30 cellular contexts compared by ENCODE assay signal in the genomic region with DNA sequence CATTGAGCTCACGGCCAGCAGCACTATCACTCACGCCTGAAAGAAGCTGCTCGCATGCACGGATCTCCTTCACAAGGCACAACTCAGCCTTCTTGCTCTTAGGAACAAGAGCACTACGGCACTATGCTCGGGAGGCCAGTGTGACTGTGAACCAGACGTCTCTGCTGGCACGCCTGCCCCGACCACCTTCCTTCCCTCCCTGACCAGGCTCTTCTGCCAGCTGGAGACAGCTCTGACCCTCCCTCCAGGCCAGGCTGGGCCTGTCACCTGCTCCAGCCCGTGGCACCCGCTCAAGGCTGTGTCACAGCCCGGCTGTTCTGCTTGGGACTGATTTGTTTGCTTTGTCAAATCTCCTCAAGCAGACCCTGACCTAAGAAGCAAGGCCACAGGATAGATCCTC. TPM values are rescaled to one million over a fixed set of nuclear protein-coding genes. Genes with fewer than 3 reads are reported as not detected.
A peak's percentile ranks its signal among the peaks of the same experiment; 100 is the strongest.
DNase-seq lines count a peak whose midpoint lies in the region; ATAC-seq, FAIRE-seq and TF ChIP-seq lines count a peak whose summit lies in the region.
"Had no signal": no experiment of that assay in that cellular context is flagged by ENCODE, and none has a peak within 500 bp of the region (broad histone marks: within the 10 kb centered on the region; RNA-seq: fewer than 3 reads in every experiment).

No MANE protein-coding gene starts in this region.

- H3K4me2 ChIP-seq in neural progenitor cell: no peak overlapping the region
- H3K4me2 ChIP-seq: BLaER1, SK-N-SH had no signal

- H3K27me3 ChIP-seq in endodermal cell (ENCODE audit: control insufficient read depth, insufficient read depth, low read length, poor library complexity, severe bottlenecking): no peaks in the 10 kb centered on the region
- H3K27me3 ChIP-seq in neural progenitor cell: no peaks in the 10 kb centered on the region
- no peaks in the 10 kb centered on the region for H3K27me3 ChIP-seq in foreskin keratinocyte
- H3K27me3 ChIP-seq: BLaER1, sigmoid colon had no signal

- H3K27ac ChIP-seq in endodermal cell (ENCODE audit: low read depth, low read length) (no peak overlapping the region), neural progenitor cell (no peak overlapping the region), substantia nigra (ENCODE audit: low read depth, low read length, poor library complexity, severe bottlenecking) (peak overlapping the region; percentile 54), foreskin keratinocyte (no peak overlapping the region)
- H3K27ac ChIP-seq: BLaER1, parathyroid adenoma, RWPE1, sigmoid colon had no signal

- no peak for DNase-seq in HTR-8/SVneo (ENCODE audit: insufficient read length, low spot score)
- peak; percentile 28 for DNase-seq in endodermal cell
- no peak for DNase-seq in neural progenitor cell (ENCODE audit: low spot score)
- peak in 27 of 49 donors; percentile 4 to 77 (median 45) for DNase-seq in substantia nigra (lab: John Stamatoyannopoulos, UW)
- DNase-seq in CD14-positive monocyte (ENCODE audit: low spot score): no peak
- no peak for DNase-seq in NAMALWA (ENCODE audit: low spot score)
- DNase-seq in foreskin keratinocyte: no peak
- DNase-seq: ACHN; activated CD4-positive, alpha-beta T cell treated with anti-CD3 and anti-CD28 coated beads for 48 hours; activated CD8-positive, alpha-beta memory T cell treated with anti-CD3 and anti-CD28 coated beads, Interleukin-2, amount 10 ng/mL, durations not matched to agents 7 days and 5 days; activated naive CD4-positive, alpha-beta T cell treated with anti-CD3 and anti-CD28 coated beads for 36 hours; activated T-cell treated with anti-CD3 and anti-CD28 coated beads, Interleukin-2, amount 50 U/mL, for 72 hours; Caco-2; DND-41; glutamatergic neuron; kidney glomerular epithelial cell; naive B cell; NCI-H1105; NCI-H2029 treated with DMSO at 0.1 percent for 48 hours; NCI-H226; NCI-H748 treated with DMSO at 0.1 percent for 48 hours; sigmoid colon; SK-N-SH; T-helper 2 cell had no signal

- intact Hi-C loops in CD14-positive monocyte (cut with micrococcal nuclease): loop anchor here in 1 of 2 donors (10.0 kb wide), 1 partner anchor 56 kb away; no protein-coding TSS in a partner anchor

- no peaks in the 10 kb centered on the region for H3K27me3 Mint-ChIP-seq in endodermal cell (ENCODE audit: insufficient read depth)
- peaks cover 3% of the 10 kb centered on the region for H3K27me3 Mint-ChIP-seq in neural progenitor cell (ENCODE audit: insufficient read depth, low read depth)
- peaks cover 0 to 1% (median 0%) of the 10 kb centered on the region in 3 donors for H3K27me3 Mint-ChIP-seq in CD14-positive monocyte (ENCODE audit: low read depth in 3 of 3)
- H3K27me3 Mint-ChIP-seq: activated CD8-positive, alpha-beta memory T cell treated with anti-CD3 and anti-CD28 coated beads, Interleukin-2, amount 10 ng/mL, durations not matched to agents 7 days and 5 days; naive B cell had no signal

- H3K27ac Mint-ChIP-seq in endodermal cell: no peak overlapping the region
- peak overlapping the region; percentile 86 for H3K27ac Mint-ChIP-seq in neural progenitor cell
- no peak overlapping the region for H3K27ac Mint-ChIP-seq in CD14-positive monocyte
- H3K27ac Mint-ChIP-seq: activated CD8-positive, alpha-beta memory T cell treated with anti-CD3 and anti-CD28 coated beads, Interleukin-2, amount 10 ng/mL, durations not matched to agents 7 days and 5 days; activated naive CD4-positive, alpha-beta T cell treated with anti-CD3 and anti-CD28 coated beads for 36 hours; activated T-cell treated with anti-CD3 and anti-CD28 coated beads, Interleukin-2, amount 50 U/mL, for 72 hours had no signal

- TF ChIP-seq CTCF in endodermal cell (conservative IDR thresholded peaks at IDR 0.05): no peak
- no peak for TF ChIP-seq CTCF in neural progenitor cell (IDR thresholded peaks at IDR 0.05)
- TF ChIP-seq CTCF in CD14-positive monocyte (IDR thresholded peaks at IDR 0.05): no peak
- no peak for TF ChIP-seq CTCF in foreskin keratinocyte (conservative IDR thresholded peaks at IDR 0.05)

- H3K4me3 ChIP-seq in endodermal cell (ENCODE audit: low read length) (no peak overlapping the region), neural progenitor cell (no peak overlapping the region)
- H3K4me3 ChIP-seq: BLaER1, HAP-1, sigmoid colon had no signal

- H3K4me1 ChIP-seq in endodermal cell (ENCODE audit: control insufficient read depth, insufficient read depth, low read length): no peaks in the 10 kb centered on the region
- no peaks in the 10 kb centered on the region for H3K4me1 ChIP-seq in neural progenitor cell
- no peaks in the 10 kb centered on the region for H3K4me1 ChIP-seq in foreskin keratinocyte
- H3K4me1 ChIP-seq: Caco-2, parathyroid adenoma, sigmoid colon had no signal

- H3K36me3 Mint-ChIP-seq in endodermal cell (ENCODE audit: low read depth) (peaks cover 52% of the 10 kb centered on the region), neural progenitor cell (peaks cover 18% of the 10 kb centered on the region), CD14-positive monocyte (peaks cover 71 to 86% of the 10 kb centered on the region in 2 donors)

- no peak overlapping the region for H2AFZ ChIP-seq in neural progenitor cell (replicated peaks)
- H2AFZ ChIP-seq: parathyroid adenoma had no signal

- WGBS in endodermal cell (ENCODE audit: insufficient coverage in 1 of 2, insufficient read length in 1 of 2), 2 experiments: 94 to 100% methylated on average over 6 to 12 of the region's 12 CpGs

- FAIRE-seq in HTR-8/SVneo (lab: Jason Lieb, UNC): peak; percentile 44
- FAIRE-seq: endothelial cell of umbilical vein had no signal

- H3K9me3 Mint-ChIP-seq in endodermal cell (no peaks in the 10 kb centered on the region), neural progenitor cell (no peaks in the 10 kb centered on the region), CD14-positive monocyte (no peaks in the 10 kb centered on the region)
- H3K9me3 Mint-ChIP-seq: activated naive CD4-positive, alpha-beta T cell treated with anti-CD3 and anti-CD28 coated beads for 36 hours; activated T-cell treated with anti-CD3 and anti-CD28 coated beads, Interleukin-2, amount 50 U/mL, for 72 hours; naive B cell had no signal

- ATAC-seq in HG03039 (IDR thresholded peaks at IDR 0.05; ENCODE audit: unreplicated experiment) (no peak), foreskin keratinocyte (no peak)
- ATAC-seq: activated CD8-positive, alpha-beta memory T cell treated with anti-CD3 and anti-CD28 coated beads, Interleukin-2, amount 10 ng/mL, durations not matched to agents 7 days and 5 days; activated T-cell treated with anti-CD3 and anti-CD28 coated beads, Interleukin-2, amount 50 U/mL, for 72 hours had no signal

- H3K4me1 Mint-ChIP-seq in endodermal cell (peaks cover 5% of the 10 kb centered on the region), neural progenitor cell (peaks cover 3% of the 10 kb centered on the region), CD14-positive monocyte (peaks cover 10% of the 10 kb centered on the region)

- H3K79me2 ChIP-seq in neural progenitor cell (ENCODE audit: low read depth): no peaks in the 10 kb centered on the region

- H3K9me3 ChIP-seq in endodermal cell (ENCODE audit: control insufficient read depth, low read length) (no peaks in the 10 kb centered on the region), neural progenitor cell (ENCODE audit: low read depth) (no peaks in the 10 kb centered on the region)
- H3K9me3 ChIP-seq: BLaER1, Caco-2, HAP-1, sigmoid colon, SK-N-SH had no signal

- H3K9ac ChIP-seq in endodermal cell (ENCODE audit: extremely low read depth, low read length, poor library complexity, severe bottlenecking): no peak overlapping the region
- no peak overlapping the region for H3K9ac ChIP-seq in neural progenitor cell
- H3K9ac ChIP-seq: BLaER1, parathyroid adenoma, SK-N-SH had no signal

- no peaks in the 10 kb centered on the region for H3F3A ChIP-seq in neural progenitor cell (ENCODE audit: low read depth)

- H3K36me3 ChIP-seq in endodermal cell (ENCODE audit: control insufficient read depth, insufficient read depth, low read length) (peaks cover 55% of the 10 kb centered on the region), neural progenitor cell (no peaks in the 10 kb centered on the region)

- no peaks in the 10 kb centered on the region for H4K20me1 ChIP-seq in neural progenitor cell (ENCODE audit: low read depth)

- no peak overlapping the region for H3K4me3 Mint-ChIP-seq in endodermal cell
- no peak overlapping the region for H3K4me3 Mint-ChIP-seq in neural progenitor cell
- no peak overlapping the region for H3K4me3 Mint-ChIP-seq in CD14-positive monocyte
- H3K4me3 Mint-ChIP-seq: activated CD8-positive, alpha-beta memory T cell treated with anti-CD3 and anti-CD28 coated beads, Interleukin-2, amount 10 ng/mL, durations not matched to agents 7 days and 5 days; activated naive CD4-positive, alpha-beta T cell treated with anti-CD3 and anti-CD28 coated beads for 36 hours; activated T-cell treated with anti-CD3 and anti-CD28 coated beads, Interleukin-2, amount 50 U/mL, for 72 hours; naive B cell had no signal

RNA-seq across cellular contexts. Expression of a gene that starts 7.0 kb away (rescaled TPM):
- total RNA-seq in endodermal cell: 100 to 1,000 TPM; 118 to 127 TPM
- 74.4 TPM for polyA plus RNA-seq in endodermal cell (2013, experiment 1 of 2)
- polyA plus RNA-seq in endodermal cell (2013, experiment 2 of 2): 68.1 TPM
- 26.7 and 60.1 TPM in 2 replicates for total RNA-seq in neural progenitor cell (ENCODE audit: low replicate concordance)
- polyA plus RNA-seq in CD14-positive monocyte: 10 to 100 TPM; 13.4 to 26.3 TPM
- 77.6 and 87.2 TPM in 2 replicates for total RNA-seq in foreskin keratinocyte
- 49.5 and 56.2 TPM in 2 replicates for polyA plus RNA-seq in foreskin keratinocyte

RNA-seq across cellular contexts. Expression of a gene that starts 42.1 kb away (rescaled TPM):
- 10 to 100 TPM; 45.8 to 55.3 TPM for total RNA-seq in endodermal cell
- 34.7 TPM for polyA plus RNA-seq in endodermal cell (2013, experiment 1 of 2)
- 32.0 TPM for polyA plus RNA-seq in endodermal cell (2013, experiment 2 of 2)
- 68.5 and 73.5 TPM in 2 replicates for total RNA-seq in neural progenitor cell (ENCODE audit: low replicate concordance)
- polyA plus RNA-seq in CD14-positive monocyte: 1 to 10 TPM; 1.2 to 1.4 TPM
- 12.9 and 13.8 TPM in 2 replicates for total RNA-seq in foreskin keratinocyte
- 13.6 and 16.4 TPM in 2 replicates for polyA plus RNA-seq in foreskin keratinocyte

Comparison
In these comparisons a context has a peak if more than half of its experiments do, and no peak if none do; other contexts are left out.
1. DNase-seq: peak in endodermal cell (single experiment) and substantia nigra (27 of 49); none in HTR-8/SVneo (single experiment), neural progenitor cell (single experiment), CD14-positive monocyte (single experiment), NAMALWA (single experiment) and foreskin keratinocyte (0 of 2).